In the genomic region with DNA sequence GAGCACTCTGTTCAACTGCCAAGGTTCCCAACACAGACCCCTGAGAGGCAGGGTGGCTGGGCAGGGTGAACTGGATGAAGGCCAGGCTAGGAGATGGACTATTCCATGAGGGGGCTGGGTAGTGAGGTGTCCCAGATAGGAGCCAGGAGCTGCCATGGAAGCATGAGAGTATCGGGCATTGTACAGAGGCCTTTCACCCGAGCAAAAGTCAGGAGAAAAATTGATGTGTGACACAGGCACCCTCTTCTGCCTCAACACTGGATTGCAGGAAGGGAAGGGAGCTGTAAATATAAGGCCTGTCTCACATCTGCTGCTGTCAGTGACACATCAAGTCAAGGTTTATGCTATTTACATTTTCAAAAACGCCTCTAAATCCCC, we compare ENCODE assay signal across 8 cellular contexts.
DNase-seq lines count a peak whose midpoint lies in the region; ATAC-seq and FAIRE-seq lines count a peak whose summit lies in the region.

No MANE protein-coding gene starts in this region.

- no peak for ATAC-seq in HG02973 (IDR thresholded peaks at IDR 0.05; ENCODE audit: unreplicated experiment)

- no peak overlapping the region for H3K4me3 Mint-ChIP-seq in activated naive CD8-positive, alpha-beta T cell

- H3K4me1 Mint-ChIP-seq in activated naive CD8-positive, alpha-beta T cell (ENCODE audit: low read depth) = peaks cover 26% of the 10 kb centered on the region

- FAIRE-seq in GM19239 (lab: Jason Lieb, UNC) = no peak

- H3K36me3 Mint-ChIP-seq in activated naive CD8-positive, alpha-beta T cell = no peaks in the 10 kb centered on the region

- H3K27ac Mint-ChIP-seq in activated naive CD8-positive, alpha-beta T cell = peak overlapping the region; percentile 46

- DNase-seq in ELR (ENCODE audit: low read depth) = peak; percentile 51
- peak; percentile 49 for DNase-seq in glomerular visceral epithelial cell (ENCODE audit: extremely low spot score)
- DNase-seq in renal cortical epithelial cell (ENCODE audit: low read depth) = peak; percentile 39
- DNase-seq in GM19239 (ENCODE audit: insufficient read length, low spot score) = no peak
- DNase-seq in NCI-H345 treated with DMSO at 0.1 percent for 48 hours (lab: John Stamatoyannopoulos, UW; ENCODE audit: unreplicated experiment) = no peak
- no peak for DNase-seq in GM19238 (ENCODE audit: insufficient read length, low spot score)

- no peaks in the 10 kb centered on the region for H3K27me3 Mint-ChIP-seq in activated naive CD8-positive, alpha-beta T cell

- no peaks in the 10 kb centered on the region for H3K9me3 Mint-ChIP-seq in activated naive CD8-positive, alpha-beta T cell (ENCODE audit: low read depth)

Comparison
In these comparisons a context has a peak if more than half of its experiments do, and no peak if none do; other contexts are left out.
1. DNase-seq: peak in ELR (single experiment), glomerular visceral epithelial cell (single experiment) and renal cortical epithelial cell (single experiment); none in GM19239 (single experiment), NCI-H345 treated with DMSO at 0.1 percent for 48 hours (single experiment) and GM19238 (single experiment).